In the genomic region with DNA sequence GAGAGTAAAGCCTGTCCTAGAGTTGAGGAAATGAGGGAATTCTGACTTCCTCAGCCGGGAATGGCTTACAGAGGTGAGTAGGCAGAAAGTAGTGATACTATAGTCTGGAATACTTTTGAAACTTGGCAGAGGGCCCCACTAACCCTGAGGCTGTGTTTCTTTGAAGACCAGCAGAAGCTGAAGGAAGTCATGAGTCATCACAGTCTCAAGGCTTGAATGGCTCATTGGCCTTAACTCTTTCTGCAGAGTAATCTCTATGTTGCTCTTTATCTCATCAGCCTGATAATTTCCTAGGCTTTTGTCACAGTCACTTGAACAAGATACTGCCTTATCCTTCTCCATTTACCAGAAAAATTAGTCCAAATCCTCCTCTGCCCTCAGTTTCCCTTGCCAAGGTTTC, we compare ENCODE assay signal across 7 cellular contexts.
DNase-seq lines count a peak whose midpoint lies in the region; ATAC-seq lines count a peak whose summit lies in the region.

No MANE protein-coding gene starts in this region.

- no peaks in the 10 kb centered on the region for H3K4me1 ChIP-seq in aorta (ENCODE audit: control insufficient read depth in 1 of 2, insufficient read depth in 2 of 2, low read length in 2 of 2)

- WGBS in aorta, 2 donors: 2 to 15% methylated on average over 1 of the region's 1 CpG

- H3K4me3 ChIP-seq in aorta (ENCODE audit: low read length in 2 of 2): no peak overlapping the region

- H3K36me3 ChIP-seq in aorta (ENCODE audit: control insufficient read depth in 1 of 2, insufficient read depth in 2 of 2, low read length in 1 of 2): no peaks in the 10 kb centered on the region

- ATAC-seq in GM18907 (IDR thresholded peaks at IDR 0.05; ENCODE audit: unreplicated experiment): peak; percentile 94
- peak; percentile 85 for ATAC-seq in HG03039 (IDR thresholded peaks at IDR 0.05; ENCODE audit: unreplicated experiment)
- peak; percentile 81 for ATAC-seq in aorta (ENCODE audit: low FRiP score)

- no peaks in the 10 kb centered on the region for H3K9me3 ChIP-seq in aorta (ENCODE audit: control insufficient read depth, low read length)

- DNase-seq in RPMI7951 (ENCODE audit: low read depth) (peak; percentile 99), glomerular visceral epithelial cell (ENCODE audit: extremely low spot score) (peak; percentile 91), aorta (peak in 1 of 2 donors; percentile 59), posterior vena cava (ENCODE audit: low spot score) (no peak), NCI-H1417 (lab: John Stamatoyannopoulos, UW) (no peak)

- no peak overlapping the region for H3K27ac ChIP-seq in aorta (ENCODE audit: low read depth in 1 of 2, low read length in 2 of 2)

- intact Hi-C loops in aorta (cut with DNase I) (no loop called here), posterior vena cava (cut with DNase I) (loop anchor here in 1 of 2 donors (2.0 kb wide), 1 partner anchor 79 kb away; no protein-coding TSS in a partner anchor)

- no peaks in the 10 kb centered on the region for H3K27me3 ChIP-seq in aorta (ENCODE audit: control insufficient read depth in 1 of 2, insufficient read depth in 2 of 2, low read length in 1 of 2)

Comparison
In these comparisons a context has a peak if more than half of its experiments do, and no peak if none do; other contexts are left out.
1. DNase-seq: peak in RPMI7951 (single experiment) and glomerular visceral epithelial cell (single experiment); none in posterior vena cava (single experiment) and NCI-H1417 (0 of 3).
2. Peak in every context shown above with its lines, with median percentiles within 50 percentile points of each other: ATAC-seq.